ENCODE assay signal across 25 cellular contexts in the genomic region with DNA sequence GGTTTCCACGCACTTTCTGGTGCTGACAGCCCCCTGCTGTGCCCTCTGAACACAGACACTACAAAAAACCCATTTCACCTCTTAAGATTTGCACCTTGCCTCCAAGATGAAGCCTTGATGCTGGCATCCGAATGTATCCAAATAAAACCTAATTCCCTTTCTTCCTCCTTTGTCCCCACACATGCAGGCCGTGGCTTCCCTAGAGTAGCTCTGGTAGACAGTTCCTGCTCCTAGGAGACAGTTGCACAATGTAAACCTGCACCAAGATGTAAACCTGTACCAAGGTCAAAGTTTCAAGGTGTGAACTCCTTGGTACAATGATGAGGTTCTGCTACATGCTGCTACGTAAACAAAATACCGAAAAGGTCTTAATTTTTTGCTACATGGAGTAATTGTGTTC. TPM values are rescaled to one million over a fixed set of nuclear protein-coding genes. Genes with fewer than 3 reads are reported as not detected.
DNase-seq lines count a peak whose midpoint lies in the region; ATAC-seq and TF ChIP-seq lines count a peak whose summit lies in the region.
"Had no signal": no experiment of that assay in that cellular context is flagged by ENCODE, and none has a peak within 500 bp of the region (broad histone marks: within the 10 kb centered on the region; RNA-seq: fewer than 3 reads in every experiment).

No MANE protein-coding gene starts in this region.

- TF ChIP-seq CTCF in IMR-90 (conservative IDR thresholded peaks at IDR 0.05; ENCODE audit: low read depth, low read length) (no peak), glutamatergic neuron (IDR thresholded peaks at IDR 0.05; ENCODE audit: partially characterized antibody, unreplicated experiment) (no peak), progenitor cell of endocrine pancreas (IDR thresholded peaks at IDR 0.05; ENCODE audit: unreplicated experiment) (no peak)

- H3K79me1 ChIP-seq in IMR-90 (ENCODE audit: low read depth in 1 of 2, low read length in 2 of 2), result no peaks in the 10 kb centered on the region

- H4K20me1 ChIP-seq in IMR-90 (ENCODE audit: insufficient read depth, low read length), result no peaks in the 10 kb centered on the region

- H2BK120ac ChIP-seq in IMR-90 (ENCODE audit: low read depth, low read length), result no peak overlapping the region

- BruUV-seq in IMR-90 (replicated peaks; lab: Mats Ljungman, UMichigan), result no TSS peak

- ATAC-seq in IMR-90 (ENCODE audit: low read depth) (no peak), GM21737 (IDR thresholded peaks at IDR 0.05; ENCODE audit: unreplicated experiment) (no peak)
- ATAC-seq: GM12878 had no signal

- peak overlapping the region; percentile 32; the same call in 1 of the 2 replicates for H3K23ac ChIP-seq in IMR-90 (ENCODE audit: low read depth, low read length)

- WGBS in IMR-90 (ENCODE audit: extremely low coverage in 2 of 2, insufficient read length in 1 of 2), 2 experiments, result no CpG with 5 or more reads among the region's 5 CpGs

- no peak overlapping the region for H2BK5ac ChIP-seq in IMR-90 (ENCODE audit: low read depth, low read length, poor library complexity, severe bottlenecking)

- H3K4me2 ChIP-seq in IMR-90 (ENCODE audit: low read depth, low read length), result no peak overlapping the region

- dilution Hi-C loops in IMR-90 (cut with HindIII; ENCODE audit: low sequenced_read_pairs, unreplicated experiment), result no loop called here

- H3K14ac ChIP-seq in IMR-90 (replicated peaks; ENCODE audit: low read depth, low read length), result no peak overlapping the region

- no peak overlapping the region for H3K4me3 ChIP-seq in CD4-positive, alpha-beta memory T cell (ENCODE audit: low read length in 2 of 2)
- no peak overlapping the region for H3K4me3 ChIP-seq in IMR-90 (ENCODE audit: insufficient read depth, low read depth, low read length)
- H3K4me3 ChIP-seq: GM12878, SJCRH30 had no signal

- H3K4me1 Mint-ChIP-seq in CD4-positive, alpha-beta memory T cell, result peaks cover 20 to 40% (median 25%) of the 10 kb centered on the region in 4 donors
- H3K4me1 Mint-ChIP-seq in glutamatergic neuron (ENCODE audit: low read depth, unreplicated experiment), result peaks cover 22% of the 10 kb centered on the region
- peaks cover 10% of the 10 kb centered on the region for H3K4me1 Mint-ChIP-seq in progenitor cell of endocrine pancreas (ENCODE audit: low read depth)

- H3K4me1 ChIP-seq in CD4-positive, alpha-beta memory T cell (ENCODE audit: insufficient read depth, low read length), result peaks cover 21% of the 10 kb centered on the region
- peaks cover 2% of the 10 kb centered on the region for H3K4me1 ChIP-seq in IMR-90 (ENCODE audit: control insufficient read depth, insufficient read depth, low read length)
- H3K4me1 ChIP-seq: SJCRH30 had no signal

- H3K4me3 Mint-ChIP-seq in CD4-positive, alpha-beta memory T cell, result peak overlapping the region in 5 of 8 donors; percentile 4 to 64 (median 32)
- peak overlapping the region; percentile 44 for H3K4me3 Mint-ChIP-seq in glutamatergic neuron (ENCODE audit: unreplicated experiment)
- H3K4me3 Mint-ChIP-seq in progenitor cell of endocrine pancreas (ENCODE audit: low read depth), result peak overlapping the region; percentile 4
- H3K4me3 Mint-ChIP-seq: activated naive CD4-positive, alpha-beta T cell treated with anti-CD3 and anti-CD28 coated beads, Interleukin-2, amount 10 ng/mL, durations not matched to agents 7 days and 5 days; CD4-positive, alpha-beta T cell; central memory CD8-positive, alpha-beta T cell had no signal

- H3K27ac ChIP-seq in CD4-positive, alpha-beta memory T cell (ENCODE audit: low read depth, low read length), result no peak overlapping the region
- H3K27ac ChIP-seq in IMR-90 (ENCODE audit: insufficient read depth, low read length), result no peak overlapping the region
- H3K27ac ChIP-seq: parathyroid adenoma, Peyer's patch, SJCRH30 had no signal

- CTCF ChIA-PET in CD4-positive, alpha-beta memory T cell (lab: Charles Lee; ENCODE audit: partially characterized antibody), result interaction anchor here (2.3 kb wide), 1 partner anchor 11 kb away, joined by 18 read pairs; no protein-coding TSS in a partner anchor
- CTCF ChIA-PET in IMR-90 (lab: Yijun Ruan, JAX), result no interaction called here

- in situ Hi-C loops in IMR-90 (cut with MboI; ENCODE audit: low sequenced_read_pairs), result no loop called here

- no peak overlapping the region for H4K8ac ChIP-seq in IMR-90 (ENCODE audit: low read depth in 2 of 2, low read length in 2 of 2)

- H2BK20ac ChIP-seq in IMR-90 (ENCODE audit: low read depth, low read length), result no peak overlapping the region

- H3K27ac Mint-ChIP-seq in CD4-positive, alpha-beta memory T cell, result no peak overlapping the region
- H3K27ac Mint-ChIP-seq in glutamatergic neuron (ENCODE audit: unreplicated experiment) (no peak overlapping the region), progenitor cell of endocrine pancreas (no peak overlapping the region)
- H3K27ac Mint-ChIP-seq: activated naive CD4-positive, alpha-beta T cell treated with anti-CD3 and anti-CD28 coated beads, Interleukin-2, amount 10 ng/mL, durations not matched to agents 7 days and 5 days; CD4-positive, alpha-beta T cell had no signal

- no peak overlapping the region for H3K18ac ChIP-seq in IMR-90 (ENCODE audit: low read depth, low read length)

- DNase-seq in CD4-positive, alpha-beta memory T cell, result no peak
- DNase-seq in IMR-90 (no peak), glutamatergic neuron (no peak), progenitor cell of endocrine pancreas (ENCODE audit: low spot score, unreplicated experiment) (no peak), globus pallidus (ENCODE audit: low spot score) (no peak), T-helper 9 cell (no peak)
- DNase-seq: activated CD4-positive, alpha-beta T cell treated with anti-CD3 and anti-CD28 coated beads for 4 hours; activated naive CD4-positive, alpha-beta T cell treated with anti-CD3 and anti-CD28 coated beads, Interleukin-2, amount 10 ng/mL, durations not matched to agents 7 days and 5 days; activated T-cell treated with anti-CD3 and anti-CD28 coated beads, Interleukin-2, amount 50 U/mL, for 48 hours; CD4-positive, alpha-beta T cell; foreskin melanocyte; kidney; NCI-H1105; NCI-H2029 treated with DMSO at 0.1 percent for 48 hours; Peyer's patch; SJCRH30 had no signal

- no peak overlapping the region for H2BK15ac ChIP-seq in IMR-90 (ENCODE audit: low read depth, low read length)

- H3K56ac ChIP-seq in IMR-90 (ENCODE audit: extremely low read depth, insufficient read depth, low read length), result no peak overlapping the region

- H3K27me3 Mint-ChIP-seq in CD4-positive, alpha-beta memory T cell, result peaks cover 55 to 65% of the 10 kb centered on the region in 2 donors
- H3K27me3 Mint-ChIP-seq in glutamatergic neuron (ENCODE audit: unreplicated experiment), result peaks cover 20% of the 10 kb centered on the region
- H3K27me3 Mint-ChIP-seq in progenitor cell of endocrine pancreas, result peaks cover 68% of the 10 kb centered on the region

- no peak overlapping the region for H2AFZ ChIP-seq in IMR-90 (replicated peaks; ENCODE audit: low read length, poor library complexity)

- H3K36me3 ChIP-seq in CD4-positive, alpha-beta memory T cell (ENCODE audit: insufficient read depth, low read length), result no peaks in the 10 kb centered on the region
- no peaks in the 10 kb centered on the region for H3K36me3 ChIP-seq in IMR-90 (ENCODE audit: control insufficient read depth, insufficient read depth, low read length)
- H3K36me3 ChIP-seq: Peyer's patch, SJCRH30 had no signal

- H2AK9ac ChIP-seq in IMR-90 (replicated peaks; ENCODE audit: low read depth, low read length, poor library complexity), result peak overlapping the region; percentile 33

- no peak overlapping the region for H4K91ac ChIP-seq in IMR-90 (ENCODE audit: insufficient read depth, low read depth, low read length)

- TF ChIP-seq POLR2A in IMR-90 (IDR thresholded peaks at IDR 0.05; ENCODE audit: low read depth, low read length), result no peak

- no peak overlapping the region for H4K5ac ChIP-seq in IMR-90 (ENCODE audit: low read depth, low read length)

- H3K4ac ChIP-seq in IMR-90 (ENCODE audit: low read depth, low read length), result no peak overlapping the region

- H2AK5ac ChIP-seq in IMR-90 (ENCODE audit: low read depth, low read length), result no peak overlapping the region

- H3K9me3 ChIP-seq in CD4-positive, alpha-beta memory T cell (ENCODE audit: control insufficient read depth in 1 of 2, low read length in 2 of 2), result no peaks in the 10 kb centered on the region
- no peaks in the 10 kb centered on the region for H3K9me3 ChIP-seq in IMR-90 (ENCODE audit: control insufficient read depth, insufficient read depth, low read length)
- H3K9me3 ChIP-seq: Peyer's patch, SJCRH30 had no signal

- no peaks in the 10 kb centered on the region for H3K9me3 Mint-ChIP-seq in CD4-positive, alpha-beta memory T cell
- H3K9me3 Mint-ChIP-seq in glutamatergic neuron (ENCODE audit: unreplicated experiment) (peaks cover 3% of the 10 kb centered on the region), progenitor cell of endocrine pancreas (ENCODE audit: low read depth) (no peaks in the 10 kb centered on the region)
- H3K9me3 Mint-ChIP-seq: activated naive CD4-positive, alpha-beta T cell treated with anti-CD3 and anti-CD28 coated beads, Interleukin-2, amount 10 ng/mL, durations not matched to agents 7 days and 5 days; CD4-positive, alpha-beta T cell; central memory CD8-positive, alpha-beta T cell had no signal

- POLR2A ChIA-PET in CD4-positive, alpha-beta memory T cell (lab: Charles Lee; ENCODE audit: partially characterized antibody), result no interaction called here
- POLR2A ChIA-PET in IMR-90 (lab: Charles Lee; ENCODE audit: unreplicated experiment), result no interaction called here

- no peak overlapping the region for H3K9ac ChIP-seq in IMR-90 (ENCODE audit: low read depth, low read length)
- H3K9ac ChIP-seq: parathyroid adenoma had no signal

- intact Hi-C loops in CD4-positive, alpha-beta memory T cell (cut with micrococcal nuclease), result no loop called here
- intact Hi-C loops in IMR-90 (cut with micrococcal nuclease), result no loop called here

- no peaks in the 10 kb centered on the region for H3K36me3 Mint-ChIP-seq in CD4-positive, alpha-beta memory T cell
- no peaks in the 10 kb centered on the region for H3K36me3 Mint-ChIP-seq in glutamatergic neuron (ENCODE audit: unreplicated experiment)
- H3K36me3 Mint-ChIP-seq in progenitor cell of endocrine pancreas (ENCODE audit: insufficient read depth), result no peaks in the 10 kb centered on the region
- H3K36me3 Mint-ChIP-seq: activated naive CD4-positive, alpha-beta T cell treated with anti-CD3 and anti-CD28 coated beads, Interleukin-2, amount 10 ng/mL, durations not matched to agents 7 days and 5 days had no signal

- TF ChIP-seq RAD21 in IMR-90 (IDR thresholded peaks at IDR 0.05; ENCODE audit: low read length), result no peak

- H3K27me3 ChIP-seq in CD4-positive, alpha-beta memory T cell (ENCODE audit: insufficient read depth, low read length), result peaks cover 38% of the 10 kb centered on the region
- peaks cover 12% of the 10 kb centered on the region for H3K27me3 ChIP-seq in IMR-90 (ENCODE audit: control insufficient read depth, insufficient read depth, low read length)
- H3K27me3 ChIP-seq: SJCRH30 had no signal

- peaks cover 2% of the 10 kb centered on the region; the same call in 1 of the 2 replicates for H3K9me1 ChIP-seq in IMR-90 (ENCODE audit: insufficient read depth, low read length)

RNA-seq across cellular contexts. Expression of a gene that starts 0.6 kb away (rescaled TPM):
- total RNA-seq in CD4-positive, alpha-beta memory T cell, result not detected
- not detected for polyA plus RNA-seq in CD4-positive, alpha-beta memory T cell
- total RNA-seq in IMR-90 (2012; rRNA removed), result 0.18 TPM in 1 of 2 replicates, not detected in the other
- polyA plus RNA-seq in IMR-90 (2012; rRNA removed), result not detected in 2 replicates
- polyA plus RNA-seq in IMR-90 (2012; cell fraction: cytosol; rRNA removed), result 0.03 and 0.05 TPM in 2 replicates
- 0.02 and 0.10 TPM in 2 replicates for polyA plus RNA-seq in IMR-90 (2012; cell fraction: nucleus; rRNA removed; ENCODE audit: low replicate concordance)
- total RNA-seq in glutamatergic neuron (ENCODE audit: unreplicated experiment), result 0.61 TPM
- total RNA-seq in progenitor cell of endocrine pancreas, result not detected in 2 replicates
- total RNA-seq: activated CD8-positive, alpha-beta memory T cell treated with anti-CD3 and anti-CD28 coated beads for 36 hours; CD4-positive, alpha-beta T cell; GM12878; kidney; lung microvascular endothelial cell; myocyte; Peyer's patch; SJCRH30; subcutaneous adipose tissue; urinary bladder had no signal
- polyA plus RNA-seq: GM12878, urinary bladder had no signal

RNA-seq across cellular contexts. Expression of a gene that starts 40.3 kb away (rescaled TPM):
- 100 to 1,000 TPM in 1 of 2 experiments, 10 to 100 TPM in 1; 99.7 to 102 TPM for total RNA-seq in CD4-positive, alpha-beta memory T cell
- polyA plus RNA-seq in CD4-positive, alpha-beta memory T cell, result 10 to 100 TPM in 1 of 2 donors, 1 to 10 TPM in 1; 8.5 to 50.1 TPM
- total RNA-seq in IMR-90 (2012; rRNA removed), result 98.4 and 99.2 TPM in 2 replicates
- polyA plus RNA-seq in IMR-90 (2012; rRNA removed), result 13.8 and 15.2 TPM in 2 replicates
- polyA plus RNA-seq in IMR-90 (2012; cell fraction: cytosol; rRNA removed), result 4.7 and 7.3 TPM in 2 replicates
- polyA plus RNA-seq in IMR-90 (2012; cell fraction: nucleus; rRNA removed; ENCODE audit: low replicate concordance), result 4.4 and 13.1 TPM in 2 replicates
- 104 TPM for total RNA-seq in glutamatergic neuron (ENCODE audit: unreplicated experiment)
- 21.0 and 22.2 TPM in 2 replicates for total RNA-seq in progenitor cell of endocrine pancreas
